Comparison of ENCODE assay signal across 8 cellular contexts in genomic region chr2:73069855-73070650, GRCh38. TPM values are rescaled to one million over a fixed set of nuclear protein-coding genes. Genes with fewer than 3 reads are reported as not detected.
DNase-seq lines count a peak whose midpoint lies in the region; ATAC-seq, FAIRE-seq and TF ChIP-seq lines count a peak whose summit lies in the region.

No MANE protein-coding gene starts in this region.

- POLR2A ChIA-PET in A549 (lab: Yijun Ruan, JAX): interaction anchor here (1.4 kb wide), 1 partner anchor 43 kb away, joined by 6 read pairs; the partner anchor contains the start of gene RAB11FIP5

- H3K4me3 Mint-ChIP-seq in activated T-cell treated with anti-CD3 and anti-CD28 coated beads, Interleukin-2, amount 50 U/mL, for 72 hours: peak overlapping the region; percentile 88 to 92

- TF ChIP-seq EP300 in A549 (IDR thresholded peaks at IDR 0.05): no peak

- CTCF ChIA-PET in A549 (lab: Yijun Ruan, JAX): interaction anchor here (0.9 to 7.5 kb wide), 4 partner anchors 11 to 78 kb away, joined by 3 to 90 read pairs (median 4); no protein-coding TSS in a partner anchor

- peak overlapping the region; percentile 66 for H3K27ac Mint-ChIP-seq in activated T-cell treated with anti-CD3 and anti-CD28 coated beads, Interleukin-2, amount 50 U/mL, for 72 hours

- no peak for FAIRE-seq in A549 (lab: Jason Lieb, UNC)
- FAIRE-seq in GM12891 (lab: Jason Lieb, UNC): no peak
- no peak for FAIRE-seq in frontal cortex (lab: Jason Lieb, UNC)

- no peaks in the 10 kb centered on the region for H3K27me3 Mint-ChIP-seq in activated T-cell treated with anti-CD3 and anti-CD28 coated beads, Interleukin-2, amount 50 U/mL, for 72 hours (ENCODE audit: low read depth)

- H3K9ac ChIP-seq in iPS-20b (ENCODE audit: low read depth, low read length) (peak overlapping the region; percentile 96), stomach smooth muscle (ENCODE audit: low read length in 2 of 2) (peak overlapping the region; percentile 75 to 82)

- H3K27ac ChIP-seq in A549: peak overlapping the region; percentile 87 to 93
- peak overlapping the region; percentile 40 for H3K27ac ChIP-seq in iPS-20b (ENCODE audit: low read length)
- H3K27ac ChIP-seq in stomach smooth muscle (ENCODE audit: low read length): no peak overlapping the region

- ATAC-seq in A549 (no peak), GM21723 (IDR thresholded peaks at IDR 0.05; ENCODE audit: unreplicated experiment) (peak; percentile 0)
- ATAC-seq in activated T-cell treated with anti-CD3 and anti-CD28 coated beads, Interleukin-2, amount 50 U/mL, for 72 hours (replicated peaks in 1 of 2): no peak
- no peak for ATAC-seq in activated CD4-positive, CD25-positive, alpha-beta regulatory T cell treated with anti-CD3 and anti-CD28 coated beads, Interleukin-2, amount 50 U/mL, for 24 hours

- H3K27me3 ChIP-seq in iPS-20b (ENCODE audit: insufficient read depth, low read length): peaks cover 5% of the 10 kb centered on the region; the same call in 1 of the 2 replicates
- H3K27me3 ChIP-seq in stomach smooth muscle (ENCODE audit: control insufficient read depth in 1 of 2, insufficient read depth in 2 of 2, low read length in 2 of 2): no peaks in the 10 kb centered on the region

- TF ChIP-seq POLR2A in A549 (IDR thresholded peaks at IDR 0.05; ENCODE audit: low read length) (no peak), GM12891 (IDR thresholded peaks at IDR 0.05; ENCODE audit: low read depth, low read length) (no peak)

- WGBS in A549 (ENCODE audit: missing lambda C conversion rate): 13% methylated on average over 30 of the region's 30 CpGs

- H3K4me1 ChIP-seq in A549: peaks cover 37% of the 10 kb centered on the region
- peaks cover 12% of the 10 kb centered on the region for H3K4me1 ChIP-seq in iPS-20b (ENCODE audit: insufficient read depth, low read length)
- peaks cover 25% of the 10 kb centered on the region for H3K4me1 ChIP-seq in stomach smooth muscle (ENCODE audit: control insufficient read depth, insufficient read depth, low read length)

- DNase-seq in A549 (ENCODE audit: low read depth in 1 of 2, low spot score in 1 of 2): no peak
- no peak for DNase-seq in activated T-cell treated with anti-CD3 and anti-CD28 coated beads, Interleukin-2, amount 50 U/mL, for 72 hours
- DNase-seq in GM12891 (ENCODE audit: insufficient read length, low spot score): no peak
- no peak for DNase-seq in frontal cortex (ENCODE audit: low spot score in 2 of 2)

- H3K36me3 ChIP-seq in iPS-20b (ENCODE audit: insufficient read depth, low read depth, low read length) (no peaks in the 10 kb centered on the region), stomach smooth muscle (ENCODE audit: control insufficient read depth in 2 of 2, insufficient read depth in 2 of 2, low read length in 2 of 2) (peaks cover 0 to under 1% of the 10 kb centered on the region in 2 donors)

- TF ChIP-seq CTCF in A549 (IDR thresholded peaks at IDR 0.05): no peak

- no peaks in the 10 kb centered on the region for H3K9me3 Mint-ChIP-seq in activated T-cell treated with anti-CD3 and anti-CD28 coated beads, Interleukin-2, amount 50 U/mL, for 72 hours

- H3K4me2 ChIP-seq in A549: peak overlapping the region; percentile 96

- H3K9me3 ChIP-seq in A549 (no peaks in the 10 kb centered on the region), iPS-20b (ENCODE audit: insufficient read depth, low read depth, low read length) (no peaks in the 10 kb centered on the region), stomach smooth muscle (ENCODE audit: control insufficient read depth in 2 of 2, low read length in 2 of 2) (no peaks in the 10 kb centered on the region)

- no peak for TF ChIP-seq RAD21 in A549 (conservative IDR thresholded peaks at IDR 0.05 in 1 of 2, IDR thresholded peaks at IDR 0.05 in 1 of 2)

- no peaks in the 10 kb centered on the region for H3K36me3 Mint-ChIP-seq in activated T-cell treated with anti-CD3 and anti-CD28 coated beads, Interleukin-2, amount 50 U/mL, for 72 hours (ENCODE audit: insufficient read depth in 2 of 2)

- H3K4me3 ChIP-seq in A549 (peak overlapping the region; percentile 79), iPS-20b (ENCODE audit: low read length) (peak overlapping the region; percentile 86), stomach smooth muscle (ENCODE audit: low read length in 2 of 2) (peak overlapping the region; percentile 93 to 94)

- H3K4me1 Mint-ChIP-seq in activated T-cell treated with anti-CD3 and anti-CD28 coated beads, Interleukin-2, amount 50 U/mL, for 72 hours (ENCODE audit: low read depth): peaks cover 26% of the 10 kb centered on the region

TF ChIP-seq in A549, 52 proteins besides CTCF, POLR2A, EP300 and RAD21:
- TF ChIP-seq KDM1A (IDR thresholded peaks at IDR 0.05; ENCODE audit: low read depth): no peak
- TF ChIP-seq NR3C1 (IDR thresholded peaks at IDR 0.05): no peak
- no peak for TF ChIP-seq MAX (IDR thresholded peaks at IDR 0.05)
- TF ChIP-seq EHMT2 (IDR thresholded peaks at IDR 0.05; ENCODE audit: low read depth): no peak
TF ChIP-seq in A549: peak in this region for 0.

TF ChIP-seq in GM12891, 5 proteins besides CTCF, POLR2A, EP300 and RAD21:
- TF ChIP-seq SPI1 (IDR thresholded peaks at IDR 0.05; ENCODE audit: low read depth, low read length) (no peak), POLR2AphosphoS5 (IDR thresholded peaks at IDR 0.05; ENCODE audit: low read depth, low read length) (no peak)

RNA-seq across cellular contexts. Expression of gene SFXN5, which starts 1.5 kb away (rescaled TPM):
- polyA plus RNA-seq in A549 (2011; rRNA removed) (16.7 and 22.0 TPM in 2 replicates), A549 (2017; fragmentation: RNase III; extraction: RNeasy Plus Mini Kit Qiagen cat#74134 plus additional on column Dnase treatment) (18.2 to 20.4 TPM (median 19.6 TPM) in 3 replicates)
- 19.8 and 21.7 TPM in 2 replicates for polyA plus RNA-seq in A549 (2012; cell fraction: cytosol; rRNA removed)
- polyA plus RNA-seq in A549 (2012; cell fraction: nucleus; rRNA removed): 60.1 and 76.2 TPM in 2 replicates
- polyA minus RNA-seq in A549 (2011; rRNA and poly(A)+ RNA removed): 32.2 and 41.1 TPM in 2 replicates
- total RNA-seq in activated T-cell treated with anti-CD3 and anti-CD28 coated beads, Interleukin-2, amount 50 U/mL, for 72 hours: 10 to 100 TPM in 1 of 2 donors, 1 to 10 TPM in 1; 9.1 to 10.1 TPM
- 1.8 TPM for polyA plus RNA-seq in GM12891 (2012; ENCODE audit: low read depth, missing spikeins)
- 12.2 TPM for total RNA-seq in frontal cortex

RNA-seq across cellular contexts. Expression of gene RAB11FIP5, which starts 42.7 kb away (rescaled TPM):
- 21.6 and 30.8 TPM in 2 replicates for polyA plus RNA-seq in A549 (2011; rRNA removed)
- 13.5 and 17.0 TPM in 2 replicates for polyA plus RNA-seq in A549 (2012; cell fraction: cytosol; rRNA removed)
- polyA plus RNA-seq in A549 (2012; cell fraction: nucleus; rRNA removed): 16.9 and 20.7 TPM in 2 replicates
- polyA plus RNA-seq in A549 (2017; fragmentation: RNase III; extraction: RNeasy Plus Mini Kit Qiagen cat#74134 plus additional on column Dnase treatment): 18.7 to 21.8 TPM (median 21.7 TPM) in 3 replicates
- 34.2 and 38.7 TPM in 2 replicates for polyA minus RNA-seq in A549 (2011; rRNA and poly(A)+ RNA removed)
- total RNA-seq in activated T-cell treated with anti-CD3 and anti-CD28 coated beads, Interleukin-2, amount 50 U/mL, for 72 hours: 1 to 10 TPM; 6.6 to 9.8 TPM
- polyA plus RNA-seq in GM12891 (2012; ENCODE audit: low read depth, missing spikeins): 0.17 TPM
- 5.7 TPM for total RNA-seq in frontal cortex
